In genomic region chrX:2312192-2312591, GRCh38 we compare ENCODE assay signal across 1 cellular context.
TF ChIP-seq lines count a peak whose summit lies in the region.

No MANE protein-coding gene starts in this region.

TF ChIP-seq in K562, 482 proteins besides CTCF, POLR2A, EP300 and RAD21:
- peak; percentile 68 for TF ChIP-seq ZNF146 (CRISPR knock-in tag; IDR thresholded peaks at IDR 0.05; ENCODE audit: unreplicated experiment)
